ENCODE assay signal across 18 cellular contexts in the genomic region with DNA sequence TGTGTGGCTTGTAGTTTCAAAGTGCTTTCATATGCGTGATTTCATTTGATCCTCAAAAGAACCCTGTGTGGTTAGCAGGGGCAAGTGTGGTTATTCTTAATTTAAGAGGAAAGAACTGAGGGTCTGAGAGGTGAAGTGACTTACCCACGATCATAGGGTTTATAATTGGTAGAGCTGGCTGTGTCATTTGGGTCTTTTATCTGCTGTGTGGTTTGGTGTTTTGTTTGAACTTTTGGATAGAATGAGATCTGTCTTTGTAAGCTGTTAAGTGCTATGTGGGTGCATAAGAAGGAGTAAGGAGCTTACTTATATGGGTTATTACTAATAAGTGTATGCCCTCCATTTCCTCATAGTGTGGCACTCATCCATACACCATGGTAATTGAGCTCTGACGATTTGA.
A peak's percentile ranks its signal among the peaks of the same experiment; 100 is the strongest.
DNase-seq lines count a peak whose midpoint lies in the region; ATAC-seq and TF ChIP-seq lines count a peak whose summit lies in the region.
"Had no signal": no experiment of that assay in that cellular context is flagged by ENCODE, and none has a peak within 500 bp of the region (broad histone marks: within the 10 kb centered on the region; RNA-seq: fewer than 3 reads in every experiment).

No MANE protein-coding gene starts in this region.

- intact Hi-C loops in heart left ventricle (cut with DNase I): no loop called here
- intact Hi-C loops in ascending aorta (cut with DNase I): no loop called here

- H3K9me3 ChIP-seq in right atrium auricular region (no peaks in the 10 kb centered on the region), heart left ventricle (no peaks in the 10 kb centered on the region), ascending aorta (no peaks in the 10 kb centered on the region), muscle layer of duodenum (ENCODE audit: control insufficient read depth in 1 of 2, low read length in 2 of 2) (no peaks in the 10 kb centered on the region)
- H3K9me3 ChIP-seq: A549, Caco-2 had no signal

- no peak for TF ChIP-seq CTCF in right atrium auricular region (IDR thresholded peaks at IDR 0.05)
- TF ChIP-seq CTCF in heart left ventricle (IDR thresholded peaks at IDR 0.05): no peak
- no peak for TF ChIP-seq CTCF in ascending aorta (IDR thresholded peaks at IDR 0.05)

- ATAC-seq in heart left ventricle: no peak
- ATAC-seq: A549, HepG2, PC-3 had no signal

- no peak for TF ChIP-seq POLR2A in heart left ventricle (IDR thresholded peaks at IDR 0.05)

- no peak for DNase-seq in right atrium auricular region (ENCODE audit: low spot score)
- DNase-seq in heart left ventricle: no peak
- DNase-seq in ascending aorta (ENCODE audit: low spot score in 2 of 2): no peak
- DNase-seq in COR-L47 (lab: John Stamatoyannopoulos, UW): no peak
- DNase-seq in stimulated activated CD4-positive, alpha-beta T cell treated with anti-CD3 and anti-CD28 coated beads, Interleukin-4, amount 100 ng/mL, for 4 hours: no peak
- DNase-seq in stimulated activated naive CD4-positive, alpha-beta T cell (lab: John Stamatoyannopoulos, UW): no peak
- DNase-seq: Caco-2, DMS153, NCI-H1048, NCI-H1436 treated with DMSO at 0.1 percent for 48 hours, NCI-H2029 treated with DMSO at 0.1 percent for 48 hours, NCI-H2171 treated with DMSO at 0.1 percent for 48 hours, NCI-H748 treated with DMSO at 0.1 percent for 48 hours, PC-3 had no signal

- 85 to 92% (median 88%) methylated on average over 3 of the region's 3 CpGs for WGBS in heart left ventricle, 4 donors

- H3K27me3 ChIP-seq in right atrium auricular region: no peaks in the 10 kb centered on the region
- no peaks in the 10 kb centered on the region for H3K27me3 ChIP-seq in heart left ventricle
- H3K27me3 ChIP-seq in ascending aorta: no peaks in the 10 kb centered on the region
- no peaks in the 10 kb centered on the region for H3K27me3 ChIP-seq in muscle layer of duodenum (ENCODE audit: low read depth, low read length)

- H3K36me3 ChIP-seq in right atrium auricular region: peaks cover 4% of the 10 kb centered on the region
- no peaks in the 10 kb centered on the region for H3K36me3 ChIP-seq in heart left ventricle
- no peaks in the 10 kb centered on the region for H3K36me3 ChIP-seq in ascending aorta
- no peaks in the 10 kb centered on the region for H3K36me3 ChIP-seq in muscle layer of duodenum (ENCODE audit: control insufficient read depth in 1 of 2, insufficient read depth in 2 of 2, low read length in 2 of 2)

- H3K4me1 ChIP-seq in right atrium auricular region: peaks cover 3 to 69% of the 10 kb centered on the region in 2 donors
- H3K4me1 ChIP-seq in heart left ventricle: peaks cover 12 to 96% (median 59%) of the 10 kb centered on the region in 12 donors
- H3K4me1 ChIP-seq in ascending aorta: peaks cover 5 to 38% of the 10 kb centered on the region in 2 donors
- peaks cover 0 to 7% of the 10 kb centered on the region in 2 donors for H3K4me1 ChIP-seq in muscle layer of duodenum (ENCODE audit: control insufficient read depth in 1 of 2, insufficient read depth in 2 of 2, low read length in 2 of 2)
- H3K4me1 ChIP-seq: A549, Caco-2 had no signal

- H3K4me3 ChIP-seq in right atrium auricular region: no peak overlapping the region
- no peak overlapping the region for H3K4me3 ChIP-seq in heart left ventricle
- H3K4me3 ChIP-seq in ascending aorta: no peak overlapping the region
- H3K4me3 ChIP-seq in muscle layer of duodenum (ENCODE audit: low read depth in 1 of 2, low read length in 2 of 2): no peak overlapping the region
- H3K4me3 ChIP-seq: A549 had no signal

- H3K27ac ChIP-seq in right atrium auricular region (peak overlapping the region; percentile 74 to 83), heart left ventricle (peak overlapping the region in 4 of 12 donors; percentile 20 to 92 (median 54)), ascending aorta (peak overlapping the region; percentile 56 to 65), muscle layer of duodenum (ENCODE audit: low read length) (peak overlapping the region; percentile 89)
- H3K27ac ChIP-seq: A549, C4-2B had no signal
